8 cellular contexts compared by ENCODE assay signal in the genomic region with DNA sequence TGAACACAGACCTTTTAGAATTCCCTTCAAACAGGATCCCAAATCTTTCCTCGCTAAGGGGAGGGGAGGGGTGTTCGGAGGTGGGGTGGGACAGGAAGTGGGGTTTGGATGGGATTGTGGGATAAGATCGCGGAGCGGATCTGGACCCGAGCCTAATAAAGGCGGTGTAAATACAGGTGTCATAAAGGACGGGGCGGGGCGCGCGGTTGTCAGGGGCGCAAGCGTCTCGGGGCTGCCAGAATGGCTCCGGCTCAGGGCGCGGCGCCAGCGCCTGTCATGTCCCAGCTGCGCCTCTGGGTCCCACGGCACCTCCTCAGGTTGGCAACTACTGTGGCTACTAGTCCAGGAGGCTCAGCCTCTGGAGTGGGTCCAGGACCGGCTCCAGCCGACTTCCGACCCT. TPM values are rescaled to one million over a fixed set of nuclear protein-coding genes. Genes with fewer than 3 reads are reported as not detected.
DNase-seq lines count a peak whose midpoint lies in the region; ATAC-seq and TF ChIP-seq lines count a peak whose summit lies in the region.

No MANE protein-coding gene starts in this region.

- no peaks in the 10 kb centered on the region for H3K79me2 ChIP-seq in fibroblast of lung (ENCODE audit: control insufficient read depth, insufficient read depth, low read length)

- peak; percentile 23 for DNase-seq in stimulated activated CD4-positive, alpha-beta T cell treated with anti-CD3 and anti-CD28 coated beads, Interleukin-12 subunit alpha, Interleukin-12 subunit beta, amount 100 ng/mL, for 4 hours
- no peak for DNase-seq in stimulated activated CD4-positive, alpha-beta T cell treated with anti-CD3 and anti-CD28 coated beads, Interleukin-2, amount 100 ng/mL, for 48 hours
- DNase-seq in SHP77 (lab: John Stamatoyannopoulos, UW), result peak; percentile 40 to 69
- DNase-seq in fibroblast of lung (ENCODE audit: low read depth in 2 of 2), result peak; percentile 9 to 27
- DNase-seq in nephron progenitor cell, result peak; percentile 58
- no peak for DNase-seq in C1 segment of cervical spinal cord (lab: John Stamatoyannopoulos, UW)

- no peaks in the 10 kb centered on the region for H3K36me3 Mint-ChIP-seq in nephron progenitor cell (ENCODE audit: low read depth)

- no peak overlapping the region for H3K9ac ChIP-seq in fibroblast of lung (ENCODE audit: insufficient read depth, low read length)

- H3K27ac ChIP-seq in fibroblast of lung (ENCODE audit: insufficient read depth, low read length), result no peak overlapping the region

- no peaks in the 10 kb centered on the region for H3K36me3 ChIP-seq in fibroblast of lung (ENCODE audit: control insufficient read depth, insufficient read depth, low read length)

- TF ChIP-seq CTCF in fibroblast of lung (conservative IDR thresholded peaks at IDR 0.05 in 1 of 2, IDR thresholded peaks at IDR 0.05 in 1 of 2; ENCODE audit: low read depth in 1 of 2, low read length in 2 of 2), result no peak
- no peak for TF ChIP-seq CTCF in nephron progenitor cell (IDR thresholded peaks at IDR 0.05)

- H3K4me1 Mint-ChIP-seq in nephron progenitor cell, result peaks cover 12% of the 10 kb centered on the region

- no peaks in the 10 kb centered on the region for H3K9me3 ChIP-seq in fibroblast of lung (ENCODE audit: control insufficient read depth, insufficient read depth, low read depth, low read length)

- peaks cover 3% of the 10 kb centered on the region for H3K9me3 Mint-ChIP-seq in nephron progenitor cell

- peak overlapping the region in 2 of 4 experiments; percentile 28 to 38 for H3K4me3 ChIP-seq in fibroblast of lung (replicated peaks in 1 of 4; ENCODE audit: control extremely low read depth in 1 of 4, insufficient read depth in 1 of 4, low read depth in 3 of 4, low read length in 4 of 4)

- ATAC-seq in HG03571 (IDR thresholded peaks at IDR 0.05; ENCODE audit: unreplicated experiment) (no peak), GM19035 (IDR thresholded peaks at IDR 0.05; ENCODE audit: unreplicated experiment) (no peak)

- H2AFZ ChIP-seq in fibroblast of lung (ENCODE audit: low read length), result no peak overlapping the region

- H4K20me1 ChIP-seq in fibroblast of lung (ENCODE audit: control insufficient read depth, extremely low read depth, insufficient read depth, low read length), result no peaks in the 10 kb centered on the region

- no peaks in the 10 kb centered on the region for H3K4me1 ChIP-seq in fibroblast of lung (ENCODE audit: control insufficient read depth, extremely low read depth, insufficient read depth, low read length)

- H3K27me3 ChIP-seq in fibroblast of lung (ENCODE audit: control insufficient read depth, insufficient read depth, low read length), result peaks cover 23% of the 10 kb centered on the region

- H3K27ac Mint-ChIP-seq in nephron progenitor cell, result no peak overlapping the region

- H3K4me2 ChIP-seq in fibroblast of lung (ENCODE audit: extremely low read depth, insufficient read depth, low read length), result no peak overlapping the region

- peak overlapping the region; percentile 82 for H3K4me3 Mint-ChIP-seq in nephron progenitor cell

- peaks cover 55% of the 10 kb centered on the region for H3K27me3 Mint-ChIP-seq in nephron progenitor cell (ENCODE audit: low read depth, poor library complexity)

RNA-seq across cellular contexts. Expression of a gene that starts 59.8 kb away (rescaled TPM):
- under 0.01 and 0.17 TPM in 2 replicates for total RNA-seq in fibroblast of lung
- 0.05 TPM in 1 of 2 replicates, not detected in the other for polyA plus RNA-seq in fibroblast of lung
- polyA plus RNA-seq in fibroblast of lung (2012), result not detected in 2 replicates
- not detected in 2 replicates for polyA minus RNA-seq in fibroblast of lung (ENCODE audit: low replicate concordance)

Comparison
In these comparisons a context has a peak if more than half of its experiments do, and no peak if none do; other contexts are left out.
1. DNase-seq: peak in stimulated activated CD4-positive, alpha-beta T cell treated with anti-CD3 and anti-CD28 coated beads, Interleukin-12 subunit alpha, Interleukin-12 subunit beta, amount 100 ng/mL, for 4 hours (single experiment), SHP77 (2 of 2), fibroblast of lung (2 of 2) and nephron progenitor cell (single experiment); none in stimulated activated CD4-positive, alpha-beta T cell treated with anti-CD3 and anti-CD28 coated beads, Interleukin-2, amount 100 ng/mL, for 48 hours (0 of 2) and C1 segment of cervical spinal cord (0 of 14).